Comparison of ENCODE assay signal across 8 cellular contexts in the genomic region with DNA sequence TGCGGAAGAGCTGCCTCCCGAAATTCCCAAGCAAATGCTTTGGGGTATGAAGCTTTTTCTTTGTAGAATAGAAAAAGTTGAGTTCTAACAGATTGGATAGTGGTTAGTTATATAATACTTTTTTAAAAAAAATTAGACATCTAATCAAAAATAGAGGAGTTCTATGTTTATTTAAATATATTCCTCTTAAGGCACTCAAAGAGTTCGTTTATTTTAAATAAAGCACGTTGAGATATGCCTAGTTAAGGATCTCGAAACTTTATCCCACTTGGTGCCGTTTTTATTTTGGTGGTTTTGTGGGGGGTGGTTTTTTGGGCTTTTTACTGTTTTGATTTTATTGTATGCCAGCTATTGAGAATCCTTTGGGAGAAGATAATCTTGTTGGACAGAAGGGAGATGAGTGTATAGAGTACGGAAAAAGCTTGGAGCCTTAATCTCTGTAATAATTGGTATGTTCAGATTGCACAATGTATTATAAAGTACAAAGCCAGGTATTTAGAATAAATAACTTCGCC. TPM values are rescaled to one million over a fixed set of nuclear protein-coding genes. Genes with fewer than 3 reads are reported as not detected.
DNase-seq lines count a peak whose midpoint lies in the region; ATAC-seq and TF ChIP-seq lines count a peak whose summit lies in the region.

No MANE protein-coding gene starts in this region.

- no peaks in the 10 kb centered on the region for H3K9me3 Mint-ChIP-seq in activated CD8-positive, alpha-beta T cell treated with anti-CD3 and anti-CD28 coated beads, Interleukin-2, amount 10 ng/mL, durations not matched to agents 7 days and 5 days (ENCODE audit: insufficient read depth)

- peak overlapping the region; percentile 86 for H3K4me3 Mint-ChIP-seq in activated CD8-positive, alpha-beta T cell treated with anti-CD3 and anti-CD28 coated beads, Interleukin-2, amount 10 ng/mL, durations not matched to agents 7 days and 5 days

- H3K36me3 Mint-ChIP-seq in activated CD8-positive, alpha-beta T cell treated with anti-CD3 and anti-CD28 coated beads, Interleukin-2, amount 10 ng/mL, durations not matched to agents 7 days and 5 days (ENCODE audit: low read depth): peaks cover 47% of the 10 kb centered on the region

- intact Hi-C loops in stomach (cut with DNase I; ENCODE audit: low total_unique reads): no loop called here

- H3K27ac ChIP-seq in iPS-20b (ENCODE audit: low read length) (no peak overlapping the region), stomach (peak overlapping the region; percentile 78 to 94 (median 89))

- no peaks in the 10 kb centered on the region for H3K27me3 Mint-ChIP-seq in activated CD8-positive, alpha-beta T cell treated with anti-CD3 and anti-CD28 coated beads, Interleukin-2, amount 10 ng/mL, durations not matched to agents 7 days and 5 days (ENCODE audit: low read depth)

- TF ChIP-seq POLR2A in stomach (IDR thresholded peaks at IDR 0.05): no peak

- H3K27ac Mint-ChIP-seq in activated CD8-positive, alpha-beta T cell treated with anti-CD3 and anti-CD28 coated beads, Interleukin-2, amount 10 ng/mL, durations not matched to agents 7 days and 5 days: peak overlapping the region; percentile 58

- TF ChIP-seq CTCF in stomach (IDR thresholded peaks at IDR 0.05): no peak

- 14 to 24% (median 17%) methylated on average over 8 of the region's 8 CpGs for WGBS in stomach, 5 donors

- no peak for TF ChIP-seq EP300 in stomach (IDR thresholded peaks at IDR 0.05)

- H3K9me3 ChIP-seq in iPS-20b (ENCODE audit: insufficient read depth, low read depth, low read length) (no peaks in the 10 kb centered on the region), stomach (no peaks in the 10 kb centered on the region)

- POLR2A ChIA-PET in activated CD8-positive, alpha-beta T cell treated with anti-CD3 and anti-CD28 coated beads, Interleukin-2, amount 10 ng/mL, durations not matched to agents 7 days and 5 days (lab: Charles Lee): no interaction called here

- peaks cover 12% of the 10 kb centered on the region for H3K4me1 ChIP-seq in iPS-20b (ENCODE audit: insufficient read depth, low read length)
- H3K4me1 ChIP-seq in stomach: peaks cover 16 to 50% (median 29%) of the 10 kb centered on the region in 4 donors

- H3K4me3 ChIP-seq in iPS-20b (ENCODE audit: low read length): peak overlapping the region; percentile 72; the same call in 1 of the 2 replicates
- H3K4me3 ChIP-seq in stomach: peak overlapping the region; percentile 46 to 60 (median 54)

- CTCF ChIA-PET in activated CD8-positive, alpha-beta T cell treated with anti-CD3 and anti-CD28 coated beads, Interleukin-2, amount 10 ng/mL, durations not matched to agents 7 days and 5 days (lab: Charles Lee): interaction anchor here (1.1 to 8.0 kb wide), 3 partner anchors 10 to 86 kb away, joined by 4 to 62 read pairs (median 33); a partner anchor contains a TSS

- peak overlapping the region; percentile 52; the same call in 1 of the 2 replicates for H3K9ac ChIP-seq in iPS-20b (ENCODE audit: low read depth, low read length)

- peaks cover 53% of the 10 kb centered on the region for H3K4me1 Mint-ChIP-seq in activated CD8-positive, alpha-beta T cell treated with anti-CD3 and anti-CD28 coated beads, Interleukin-2, amount 10 ng/mL, durations not matched to agents 7 days and 5 days (ENCODE audit: low read depth)

- peaks cover 30% of the 10 kb centered on the region for H3K36me3 ChIP-seq in iPS-20b (ENCODE audit: insufficient read depth, low read depth, low read length)
- peaks cover 0 to 24% (median 15%) of the 10 kb centered on the region in 4 donors for H3K36me3 ChIP-seq in stomach

- DNase-seq in NCI-H82 (lab: John Stamatoyannopoulos, UW) (peak; percentile 9), NCI-H82 treated with DMSO at 0.1 percent for 48 hours (lab: John Stamatoyannopoulos, UW; ENCODE audit: unreplicated experiment) (no peak), stomach (no peak), pons (ENCODE audit: low spot score) (no peak), AML-193 (lab: John Stamatoyannopoulos, UW) (no peak)
- DNase-seq in activated CD8-positive, alpha-beta T cell treated with anti-CD3 and anti-CD28 coated beads, Interleukin-2, amount 10 ng/mL, durations not matched to agents 7 days and 5 days: no peak
- DNase-seq in stimulated activated CD4-positive, alpha-beta T cell treated with anti-CD3 and anti-CD28 coated beads, Interleukin-4, amount 100 ng/mL, for 4 hours: no peak

- no peak for ATAC-seq in activated CD8-positive, alpha-beta T cell treated with anti-CD3 and anti-CD28 coated beads, Interleukin-2, amount 10 ng/mL, durations not matched to agents 7 days and 5 days

- H3K27me3 ChIP-seq in iPS-20b (ENCODE audit: insufficient read depth, low read length) (no peaks in the 10 kb centered on the region), stomach (no peaks in the 10 kb centered on the region)

RNA-seq across cellular contexts. Expression of a gene that starts 10.7 kb away (rescaled TPM):
- total RNA-seq in activated CD8-positive, alpha-beta T cell treated with anti-CD3 and anti-CD28 coated beads, Interleukin-2, amount 10 ng/mL, durations not matched to agents 7 days and 5 days: 1 to 10 TPM; 6.4 to 6.5 TPM
- total RNA-seq in stomach: 1 to 10 TPM in 3 of 5 donors, under 1 TPM in 1, not detected in 1; 0.89 to 8.7 (median 3.9) TPM
- 1 to 10 TPM; 2.4 to 3.5 (median 3.0) TPM for polyA plus RNA-seq in stomach

RNA-seq across cellular contexts. Expression of a gene that starts 56.2 kb away (rescaled TPM):
- total RNA-seq in activated CD8-positive, alpha-beta T cell treated with anti-CD3 and anti-CD28 coated beads, Interleukin-2, amount 10 ng/mL, durations not matched to agents 7 days and 5 days: 100 to 1,000 TPM; 119 to 132 TPM
- 100 to 1,000 TPM in 4 of 5 donors, 10 to 100 TPM in 1; 26.4 to 192 (median 125) TPM for total RNA-seq in stomach
- 10 to 100 TPM; 31.8 to 54.2 (median 40.3) TPM for polyA plus RNA-seq in stomach
